25 cellular contexts compared by ENCODE assay signal in genomic region chr18:71322201-71322600, GRCh38.
"Had no signal": no experiment of that assay in that cellular context is flagged by ENCODE, and none has a peak within 500 bp of the region (broad histone marks: within the 10 kb centered on the region; RNA-seq: fewer than 3 reads in every experiment).

No MANE protein-coding gene starts in this region.

- H3K27ac Mint-ChIP-seq: dendritic cell treated with granulocyte-macrophage colony-stimulating factor and Interleukin-4, amounts not matched to agents 40 ng/mL and 50 ng/mL, for 4 days; immature natural killer cell; naive thymus-derived CD8-positive, alpha-beta T cell; nephron progenitor cell; stimulated activated naive CD8-positive, alpha-beta T cell treated with anti-CD3 and anti-CD28 coated beads, Interleukin-15, amount 100 ng/mL, for 72 hours had no signal

- DNase-seq: effector memory CD4-positive, alpha-beta T cell; hypothalamus; immature natural killer cell; islet precursor cell; kidney glomerular epithelial cell; left colon; left ventricle myocardium superior; lower lobe of right lung; naive thymus-derived CD8-positive, alpha-beta T cell; nephron progenitor cell; nucleus accumbens; stimulated activated CD4-positive, alpha-beta T cell treated with anti-CD3 and anti-CD28 coated beads, Interleukin-12 subunit alpha, Interleukin-12 subunit beta, amount 100 ng/mL, for 4 hours; stimulated activated CD4-positive, alpha-beta T cell treated with anti-CD3 and anti-CD28 coated beads, Interleukin-1b, Interleukin-23, amount 100 ng/mL, for 48 hours; stimulated activated CD4-positive, alpha-beta T cell treated with anti-CD3 and anti-CD28 coated beads, Interleukin-4, amount 100 ng/mL, for 1 hour; stimulated activated CD8-positive, alpha-beta memory T cell treated with anti-CD3 and anti-CD28 coated beads, Interleukin-4, amount 100 ng/mL, for 48 hours; stimulated activated naive CD4-positive, alpha-beta T cell; stimulated activated naive CD8-positive, alpha-beta T cell treated with anti-CD3 and anti-CD28 coated beads, Interleukin-15, amount 100 ng/mL, for 72 hours; thyroid gland had no signal

- H3K9me3 ChIP-seq: lower lobe of right lung, prostate gland, right atrium auricular region, thyroid gland, vagina had no signal

- H3K36me3 Mint-ChIP-seq: naive thymus-derived CD8-positive, alpha-beta T cell had no signal

- H3K4me2 ChIP-seq: smooth muscle cell had no signal

- H3K27ac ChIP-seq: lower lobe of right lung, prostate gland, right atrium auricular region, thyroid gland, vagina had no signal

- FAIRE-seq: frontal cortex had no signal

- H3K27me3 Mint-ChIP-seq: dendritic cell treated with granulocyte-macrophage colony-stimulating factor and Interleukin-4, amounts not matched to agents 40 ng/mL and 50 ng/mL, for 4 days; stimulated activated naive CD8-positive, alpha-beta T cell treated with anti-CD3 and anti-CD28 coated beads, Interleukin-15, amount 100 ng/mL, for 72 hours had no signal

- H3K27me3 ChIP-seq: right atrium auricular region, thyroid gland, vagina had no signal

- H3K36me3 ChIP-seq: lower lobe of right lung, prostate gland, right atrium auricular region, thyroid gland, vagina had no signal

- H3K4me3 Mint-ChIP-seq: dendritic cell treated with granulocyte-macrophage colony-stimulating factor and Interleukin-4, amounts not matched to agents 40 ng/mL and 50 ng/mL, for 4 days; immature natural killer cell; naive thymus-derived CD8-positive, alpha-beta T cell; nephron progenitor cell; stimulated activated naive CD8-positive, alpha-beta T cell treated with anti-CD3 and anti-CD28 coated beads, Interleukin-15, amount 100 ng/mL, for 72 hours had no signal

- H3K4me1 Mint-ChIP-seq: immature natural killer cell; naive thymus-derived CD8-positive, alpha-beta T cell; nephron progenitor cell; stimulated activated naive CD8-positive, alpha-beta T cell treated with anti-CD3 and anti-CD28 coated beads, Interleukin-15, amount 100 ng/mL, for 72 hours had no signal

- ATAC-seq: left colon; left ventricle myocardium superior; lower lobe of right lung; naive thymus-derived CD8-positive, alpha-beta T cell; sciatic nerve; stimulated activated naive CD8-positive, alpha-beta T cell treated with anti-CD3 and anti-CD28 coated beads, Interleukin-15, amount 100 ng/mL, for 72 hours had no signal

- H3K9me3 Mint-ChIP-seq: nephron progenitor cell had no signal

- H3K4me3 ChIP-seq: lower lobe of right lung, prostate gland, right atrium auricular region, smooth muscle cell, thyroid gland, vagina had no signal

- H3K4me1 ChIP-seq: lower lobe of right lung, prostate gland, right atrium auricular region, thyroid gland, vagina had no signal
